Comparison of ENCODE assay signal across 1 cellular context in genomic region chr7:99438573-99439480, GRCh38.
TF ChIP-seq lines count a peak whose summit lies in the region.

CPSF4 (plus strand) TSS chr7:99438943; CDS start chr7:99439083, 140 bp downstream.
PTCD1 (minus strand) TSS chr7:99438798; CDS start chr7:99435242, 3,556 bp downstream.

TF ChIP-seq in K562, 482 proteins besides CTCF, POLR2A, EP300 and RAD21 (continued from another document and continues in another):
- TF ChIP-seq, protein P1, sequence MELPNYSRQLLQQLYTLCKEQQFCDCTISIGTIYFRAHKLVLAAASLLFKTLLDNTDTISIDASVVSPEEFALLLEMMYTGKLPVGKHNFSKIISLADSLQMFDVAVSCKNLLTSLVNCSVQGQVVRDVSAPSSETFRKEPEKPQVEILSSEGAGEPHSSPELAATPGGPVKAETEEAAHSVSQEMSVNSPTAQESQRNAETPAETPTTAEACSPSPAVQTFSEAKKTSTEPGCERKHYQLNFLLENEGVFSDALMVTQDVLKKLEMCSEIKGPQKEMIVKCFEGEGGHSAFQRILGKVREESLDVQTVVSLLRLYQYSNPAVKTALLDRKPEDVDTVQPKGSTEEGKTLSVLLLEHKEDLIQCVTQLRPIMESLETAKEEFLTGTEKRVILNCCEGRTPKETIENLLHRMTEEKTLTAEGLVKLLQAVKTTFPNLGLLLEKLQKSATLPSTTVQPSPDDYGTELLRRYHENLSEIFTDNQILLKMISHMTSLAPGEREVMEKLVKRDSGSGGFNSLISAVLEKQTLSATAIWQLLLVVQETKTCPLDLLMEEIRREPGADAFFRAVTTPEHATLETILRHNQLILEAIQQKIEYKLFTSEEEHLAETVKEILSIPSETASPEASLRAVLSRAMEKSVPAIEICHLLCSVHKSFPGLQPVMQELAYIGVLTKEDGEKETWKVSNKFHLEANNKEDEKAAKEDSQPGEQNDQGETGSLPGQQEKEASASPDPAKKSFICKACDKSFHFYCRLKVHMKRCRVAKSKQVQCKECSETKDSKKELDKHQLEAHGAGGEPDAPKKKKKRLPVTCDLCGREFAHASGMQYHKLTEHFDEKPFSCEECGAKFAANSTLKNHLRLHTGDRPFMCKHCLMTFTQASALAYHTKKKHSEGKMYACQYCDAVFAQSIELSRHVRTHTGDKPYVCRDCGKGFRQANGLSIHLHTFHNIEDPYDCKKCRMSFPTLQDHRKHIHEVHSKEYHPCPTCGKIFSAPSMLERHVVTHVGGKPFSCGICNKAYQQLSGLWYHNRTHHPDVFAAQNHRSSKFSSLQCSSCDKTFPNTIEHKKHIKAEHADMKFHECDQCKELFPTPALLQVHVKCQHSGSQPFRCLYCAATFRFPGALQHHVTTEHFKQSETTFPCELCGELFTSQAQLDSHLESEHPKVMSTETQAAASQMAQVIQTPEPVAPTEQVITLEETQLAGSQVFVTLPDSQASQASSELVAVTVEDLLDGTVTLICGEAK (IDR thresholded peaks at IDR 0.05), result peak; percentile 79
- TF ChIP-seq, protein P1 (CRISPR knock-in tag; IDR thresholded peaks at IDR 0.05), result no peak
- peak; percentile 65 for TF ChIP-seq POLR2AphosphoS5 (IDR thresholded peaks at IDR 0.05; ENCODE audit: control insufficient read depth, insufficient read depth, low read depth, low read length)
- no peak for TF ChIP-seq TFE3 (CRISPR knock-in tag; IDR thresholded peaks at IDR 0.05)
- TF ChIP-seq ZNF583 (CRISPR knock-in tag; IDR thresholded peaks at IDR 0.05), result peak; percentile 49; the same call in 1 of the 2 replicates
- 0 out of 2 replicates have a peak, but pooled peaks have one; percentile 52 for TF ChIP-seq ZC3H11A (IDR thresholded peaks at IDR 0.05; ENCODE audit: low read depth, low read length)
- TF ChIP-seq SMC3 (conservative IDR thresholded peaks at IDR 0.05; ENCODE audit: insufficient read depth, low read depth, low read length), result 0 out of 2 replicates have a peak, but pooled peaks have one; percentile 17
- TF ChIP-seq HCFC1 (IDR thresholded peaks at IDR 0.05; ENCODE audit: low read depth, low read length), result peak; percentile 86
- peak in 1 of 2 experiments; percentile 98; a peak in 2 of 4 replicates for TF ChIP-seq ZNF639 (CRISPR knock-in tag; conservative IDR thresholded peaks at IDR 0.05 in 1 of 2, IDR thresholded peaks at IDR 0.05 in 1 of 2)
- no peak for TF ChIP-seq GTF3C2 (IDR thresholded peaks at IDR 0.05; ENCODE audit: borderline replicate concordance, extremely low read depth, insufficient read length)
- peak; percentile 41; the same call in 1 of the 2 replicates for TF ChIP-seq EGR1 (conservative IDR thresholded peaks at IDR 0.05)
- TF ChIP-seq, protein P2, sequence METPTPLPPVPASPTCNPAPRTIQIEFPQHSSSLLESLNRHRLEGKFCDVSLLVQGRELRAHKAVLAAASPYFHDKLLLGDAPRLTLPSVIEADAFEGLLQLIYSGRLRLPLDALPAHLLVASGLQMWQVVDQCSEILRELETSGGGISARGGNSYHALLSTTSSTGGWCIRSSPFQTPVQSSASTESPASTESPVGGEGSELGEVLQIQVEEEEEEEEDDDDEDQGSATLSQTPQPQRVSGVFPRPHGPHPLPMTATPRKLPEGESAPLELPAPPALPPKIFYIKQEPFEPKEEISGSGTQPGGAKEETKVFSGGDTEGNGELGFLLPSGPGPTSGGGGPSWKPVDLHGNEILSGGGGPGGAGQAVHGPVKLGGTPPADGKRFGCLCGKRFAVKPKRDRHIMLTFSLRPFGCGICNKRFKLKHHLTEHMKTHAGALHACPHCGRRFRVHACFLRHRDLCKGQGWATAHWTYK (CRISPR knock-in tag; IDR thresholded peaks at IDR 0.05), result peak; percentile 93
- peak; percentile 71; the same call in 1 of the 2 replicates for TF ChIP-seq MTA3 (IDR thresholded peaks at IDR 0.05; ENCODE audit: borderline replicate concordance)
- peak; percentile 63; the same call in 1 of the 2 replicates for TF ChIP-seq ZNF212 (CRISPR knock-in tag; IDR thresholded peaks at IDR 0.05)
- TF ChIP-seq NR2F6 (CRISPR knock-in tag; IDR thresholded peaks at IDR 0.05), result peak; percentile 66; the same call in 1 of the 2 replicates
- TF ChIP-seq PHTF2 (CRISPR knock-in tag; IDR thresholded peaks at IDR 0.05), result no peak
- peak; percentile 92 for TF ChIP-seq SUPT5H (IDR thresholded peaks at IDR 0.05)
- peak; percentile 69; the same call in 1 of the 2 replicates for TF ChIP-seq ZNF76 (CRISPR knock-in tag; IDR thresholded peaks at IDR 0.05; ENCODE audit: borderline replicate concordance)
- no peak for TF ChIP-seq TSC22D4 (tag; IDR thresholded peaks at IDR 0.05)
- no peak for TF ChIP-seq GATA2 (CRISPR knock-in tag; IDR thresholded peaks at IDR 0.05)
- TF ChIP-seq, protein P3, sequence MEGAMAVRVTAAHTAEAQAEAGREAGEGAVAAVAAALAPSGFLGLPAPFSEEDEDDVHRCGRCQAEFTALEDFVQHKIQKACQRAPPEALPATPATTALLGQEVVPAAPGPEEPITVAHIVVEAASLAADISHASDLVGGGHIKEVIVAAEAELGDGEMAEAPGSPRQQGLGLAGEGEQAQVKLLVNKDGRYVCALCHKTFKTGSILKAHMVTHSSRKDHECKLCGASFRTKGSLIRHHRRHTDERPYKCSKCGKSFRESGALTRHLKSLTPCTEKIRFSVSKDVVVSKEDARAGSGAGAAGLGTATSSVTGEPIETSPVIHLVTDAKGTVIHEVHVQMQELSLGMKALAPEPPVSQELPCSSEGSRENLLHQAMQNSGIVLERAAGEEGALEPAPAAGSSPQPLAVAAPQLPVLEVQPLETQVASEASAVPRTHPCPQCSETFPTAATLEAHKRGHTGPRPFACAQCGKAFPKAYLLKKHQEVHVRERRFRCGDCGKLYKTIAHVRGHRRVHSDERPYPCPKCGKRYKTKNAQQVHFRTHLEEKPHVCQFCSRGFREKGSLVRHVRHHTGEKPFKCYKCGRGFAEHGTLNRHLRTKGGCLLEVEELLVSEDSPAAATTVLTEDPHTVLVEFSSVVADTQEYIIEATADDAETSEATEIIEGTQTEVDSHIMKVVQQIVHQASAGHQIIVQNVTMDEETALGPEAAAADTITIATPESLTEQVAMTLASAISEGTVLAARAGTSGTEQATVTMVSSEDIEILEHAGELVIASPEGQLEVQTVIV (CRISPR knock-in tag; IDR thresholded peaks at IDR 0.05; ENCODE audit: borderline replicate concordance), result no peak
- TF ChIP-seq SIX5 (IDR thresholded peaks at IDR 0.05; ENCODE audit: borderline replicate concordance in 1 of 2, insufficient read depth in 1 of 2, low read depth in 1 of 2, low read length in 2 of 2), result peak; percentile 51 to 67
- TF ChIP-seq, protein P4, sequence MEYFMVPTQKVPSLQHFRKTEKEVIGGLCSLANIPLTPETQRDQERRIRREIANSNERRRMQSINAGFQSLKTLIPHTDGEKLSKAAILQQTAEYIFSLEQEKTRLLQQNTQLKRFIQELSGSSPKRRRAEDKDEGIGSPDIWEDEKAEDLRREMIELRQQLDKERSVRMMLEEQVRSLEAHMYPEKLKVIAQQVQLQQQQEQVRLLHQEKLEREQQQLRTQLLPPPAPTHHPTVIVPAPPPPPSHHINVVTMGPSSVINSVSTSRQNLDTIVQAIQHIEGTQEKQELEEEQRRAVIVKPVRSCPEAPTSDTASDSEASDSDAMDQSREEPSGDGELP (CRISPR knock-in tag; IDR thresholded peaks at IDR 0.05; ENCODE audit: borderline replicate concordance), result peak; percentile 87
- peak; percentile 34; the same call in 1 of the 2 replicates for TF ChIP-seq TCF3 (CRISPR knock-in tag; IDR thresholded peaks at IDR 0.05)
- TF ChIP-seq CAMTA2 (CRISPR knock-in tag; conservative IDR thresholded peaks at IDR 0.05), result no peak
- no peak for TF ChIP-seq NCOA2 (IDR thresholded peaks at IDR 0.05; ENCODE audit: partially characterized antibody in 2 of 2)
- TF ChIP-seq TAF1 (IDR thresholded peaks at IDR 0.05; ENCODE audit: control insufficient read depth, extremely low read depth, insufficient read depth, low read length, severe bottlenecking), result peak; percentile 67
- peak; percentile 47; the same call in 1 of the 2 replicates for TF ChIP-seq GTF2F1 (IDR thresholded peaks at IDR 0.05; ENCODE audit: low read depth, low read length)
- TF ChIP-seq SMAD4 (CRISPR knock-in tag; conservative IDR thresholded peaks at IDR 0.05), result peak; percentile 80
- TF ChIP-seq EP400 (IDR thresholded peaks at IDR 0.05), result peak; percentile 91
